Comparison of ENCODE assay signal across 10 cellular contexts in the genomic region with DNA sequence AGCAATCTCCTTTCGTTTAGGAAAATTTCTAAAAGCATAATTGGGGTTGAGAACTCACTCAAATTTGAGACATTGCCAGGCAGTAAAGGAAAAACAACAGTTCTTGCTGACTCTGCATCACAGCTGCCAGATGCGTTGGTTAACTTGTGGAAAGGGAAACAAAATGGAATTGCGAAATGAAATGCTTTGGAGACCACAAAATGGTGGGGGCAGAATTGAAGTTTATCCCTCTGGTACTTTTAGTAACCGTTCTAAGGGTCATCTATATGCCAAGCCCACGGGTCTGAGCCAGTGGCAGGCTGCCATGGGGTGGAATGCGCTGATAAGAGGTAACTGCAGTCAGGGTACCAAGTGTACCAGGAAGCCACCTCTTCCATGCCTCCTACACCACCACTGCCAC. TPM values are rescaled to one million over a fixed set of nuclear protein-coding genes. Genes with fewer than 3 reads are reported as not detected.
DNase-seq lines count a peak whose midpoint lies in the region; FAIRE-seq and TF ChIP-seq lines count a peak whose summit lies in the region.
"Had no signal": no experiment of that assay in that cellular context is flagged by ENCODE, and none has a peak within 500 bp of the region (broad histone marks: within the 10 kb centered on the region; RNA-seq: fewer than 3 reads in every experiment).

No MANE protein-coding gene starts in this region.

- H3K4me3 Mint-ChIP-seq in neural progenitor cell = no peak overlapping the region

- no peak for FAIRE-seq in RCC 7860 (lab: Jason Lieb, UNC)

- peaks cover 30% of the 10 kb centered on the region for H3K4me1 ChIP-seq in suprapubic skin
- H3K4me1 ChIP-seq in neural progenitor cell = no peaks in the 10 kb centered on the region

- no peak overlapping the region for H2AFZ ChIP-seq in neural progenitor cell (replicated peaks)

- H3K9ac ChIP-seq in neural progenitor cell = no peak overlapping the region

- H3K36me3 ChIP-seq in brain microvascular endothelial cell (replicated peaks) = no peaks in the 10 kb centered on the region
- H3K36me3 ChIP-seq in suprapubic skin = no peaks in the 10 kb centered on the region
- H3K36me3 ChIP-seq in neural progenitor cell = no peaks in the 10 kb centered on the region

- H3K4me1 Mint-ChIP-seq in neural progenitor cell = no peaks in the 10 kb centered on the region

- H3K27me3 Mint-ChIP-seq in neural progenitor cell (ENCODE audit: insufficient read depth, low read depth) = peaks cover 8% of the 10 kb centered on the region

- no peaks in the 10 kb centered on the region for H3K36me3 Mint-ChIP-seq in neural progenitor cell

- no peak overlapping the region for H3K27ac ChIP-seq in brain microvascular endothelial cell
- peak overlapping the region; percentile 5 for H3K27ac ChIP-seq in layer of hippocampus (ENCODE audit: low read depth, low read length)
- H3K27ac ChIP-seq in suprapubic skin = peak overlapping the region; percentile 77
- H3K27ac ChIP-seq in neural progenitor cell = no peak overlapping the region

- TF ChIP-seq POLR2A in suprapubic skin (IDR thresholded peaks at IDR 0.05) = no peak

- H3K4me3 ChIP-seq in brain microvascular endothelial cell (ENCODE audit: low read depth, low read length) (no peak overlapping the region), suprapubic skin (no peak overlapping the region), neural progenitor cell (no peak overlapping the region)

- H3K9me3 Mint-ChIP-seq in neural progenitor cell = peaks cover 3% of the 10 kb centered on the region

- WGBS in suprapubic skin = 17% methylated on average over 6 of the region's 6 CpGs

- no peak for TF ChIP-seq EP300 in suprapubic skin (IDR thresholded peaks at IDR 0.05)

- H3K27me3 ChIP-seq in brain microvascular endothelial cell (replicated peaks) (no peaks in the 10 kb centered on the region), layer of hippocampus (ENCODE audit: control insufficient read depth, insufficient read depth, low read length) (no peaks in the 10 kb centered on the region), suprapubic skin (no peaks in the 10 kb centered on the region), neural progenitor cell (no peaks in the 10 kb centered on the region)

- no peak for TF ChIP-seq CTCF in brain microvascular endothelial cell (IDR thresholded peaks at IDR 0.05; ENCODE audit: low read depth, low read length, missing control alignments)
- no peak for TF ChIP-seq CTCF in suprapubic skin (IDR thresholded peaks at IDR 0.05)
- TF ChIP-seq CTCF in neural progenitor cell (IDR thresholded peaks at IDR 0.05) = no peak

- H3K9me3 ChIP-seq in suprapubic skin = no peaks in the 10 kb centered on the region
- H3K9me3 ChIP-seq in neural progenitor cell (ENCODE audit: low read depth) = no peaks in the 10 kb centered on the region

- no peak overlapping the region for H3K27ac Mint-ChIP-seq in neural progenitor cell

- H3F3A ChIP-seq in neural progenitor cell (ENCODE audit: low read depth) = no peaks in the 10 kb centered on the region

- no peak overlapping the region for H3K4me2 ChIP-seq in neural progenitor cell

- DNase-seq in HUDEP-2 (lab: John Stamatoyannopoulos, UW; ENCODE audit: unreplicated experiment in 76 of 76) (peak in 71 of 76 experiments; percentile 7 to 84 (median 53)), brain microvascular endothelial cell (peak; percentile 59), suprapubic skin (ENCODE audit: low spot score in 2 of 2) (peak in 1 of 2 donors; percentile 73), neural progenitor cell (ENCODE audit: low spot score) (no peak), NCI-H1930 (lab: John Stamatoyannopoulos, UW) (no peak), RCC 7860 (ENCODE audit: low spot score) (no peak)
- DNase-seq in NK-92 treated with Interleukin-12 subunit alpha and Interleukin-12 subunit beta, amount 100 ng/mL, for 24 hours (lab: John Stamatoyannopoulos, UW) = no peak
- DNase-seq: activated effector memory CD4-positive, alpha-beta T cell treated with anti-CD3 and anti-CD28 coated beads, Interleukin-2, amount 50 U/mL, for 16 hours; stimulated activated naive CD8-positive, alpha-beta T cell treated with anti-CD3 and anti-CD28 coated beads, Interleukin-15, Interleukin-2, amounts not matched to agents 100 U/mL and 50 U/mL, for 24 hours had no signal

- H4K20me1 ChIP-seq in neural progenitor cell (ENCODE audit: low read depth) = no peaks in the 10 kb centered on the region

- H3K79me2 ChIP-seq in neural progenitor cell (ENCODE audit: low read depth) = no peaks in the 10 kb centered on the region

- in situ Hi-C loops in brain microvascular endothelial cell (cut with HindIII; ENCODE audit: low pct_ligation_motif_present, low sequenced_read_pairs) = no loop called here

RNA-seq across cellular contexts. Expression of a gene that starts 28.6 kb away (rescaled TPM):
- 100 to 1,000 TPM; 206 to 286 (median 238) TPM for total RNA-seq in suprapubic skin
- total RNA-seq in neural progenitor cell (ENCODE audit: low replicate concordance) = 1.4 and 2.0 TPM in 2 replicates

Comparison
In these comparisons a context has a peak if more than half of its experiments do, and no peak if none do; other contexts are left out.
1. DNase-seq: peak in HUDEP-2 (71 of 76) and brain microvascular endothelial cell (single experiment); none in neural progenitor cell (single experiment), NK-92 treated with Interleukin-12 subunit alpha and Interleukin-12 subunit beta, amount 100 ng/mL, for 24 hours (single experiment), NCI-H1930 (0 of 2) and RCC 7860 (single experiment).
2. H3K27ac ChIP-seq: peak in layer of hippocampus (single experiment) and suprapubic skin (single experiment); none in brain microvascular endothelial cell (single experiment) and neural progenitor cell (single experiment).
3. RNA of a gene that starts 28.6 kb away (total RNA-seq): 206 to 286 TPM in suprapubic skin; 1.4 to 2.0 TPM in neural progenitor cell; every median in the first group is over 10 times any median in the second.